ENCODE assay signal across 1 cellular context in genomic region chr3:195908439-195909293, GRCh38.
TF ChIP-seq lines count a peak whose summit lies in the region.

TNK2 (minus strand) TSS chr3:195908551; CDS start chr3:195888588, 19,963 bp downstream.

TF ChIP-seq in H1, 55 proteins besides CTCF, POLR2A, EP300 and RAD21 (continued from another document):
- TF ChIP-seq JUND (IDR thresholded peaks at IDR 0.05; ENCODE audit: low read length) (no peak), MAX (IDR thresholded peaks at IDR 0.05) (no peak), YY1 (IDR thresholded peaks at IDR 0.05; ENCODE audit: low read depth, low read length) (no peak), SUZ12 (IDR thresholded peaks at IDR 0.05; ENCODE audit: low read length) (0 out of 2 replicates have a peak, but pooled peaks have one; percentile 10), E2F6 (IDR thresholded peaks at IDR 0.05) (no peak), RBBP5 (IDR thresholded peaks at IDR 0.05; ENCODE audit: borderline replicate concordance, low read depth, low read length) (peak; percentile 69; the same call in 1 of the 2 replicates), KDM4A (IDR thresholded peaks at IDR 0.05; ENCODE audit: low read depth, low read length, severe bottlenecking) (peak; percentile 69), GABPA (IDR thresholded peaks at IDR 0.05; ENCODE audit: borderline replicate concordance, insufficient read depth, low read length) (no peak), CTBP2 (IDR thresholded peaks at IDR 0.05; ENCODE audit: borderline replicate concordance, insufficient read depth, insufficient read length, low read length) (no peak)
TF ChIP-seq in H1: peak in this region for 5.
